In genomic region chr11:108592591-108593213, GRCh38 we compare ENCODE assay signal across 8 cellular contexts. TPM values are rescaled to one million over a fixed set of nuclear protein-coding genes. Genes with fewer than 3 reads are reported as not detected.
DNase-seq lines count a peak whose midpoint lies in the region; ATAC-seq lines count a peak whose summit lies in the region.

No MANE protein-coding gene starts in this region.

- peak; percentile 52 for DNase-seq in AG20443 (ENCODE audit: low spot score)
- DNase-seq in activated CD4-positive, alpha-beta T cell treated with anti-CD3 and anti-CD28 coated beads, Interleukin-2, amount 50 U/mL, for 1 hour: peak; percentile 22
- DNase-seq in naive B cell: peak; percentile 27

- peaks cover 9 to 18% (median 14%) of the 10 kb centered on the region in 3 donors for H3K4me1 Mint-ChIP-seq in naive B cell

- H3K36me3 ChIP-seq in HUES6 (ENCODE audit: control insufficient read depth, insufficient read depth, low read length) (no peaks in the 10 kb centered on the region), endocrine pancreas (ENCODE audit: control insufficient read depth, insufficient read depth, low read length) (no peaks in the 10 kb centered on the region), subcutaneous abdominal adipose tissue (ENCODE audit: control insufficient read depth in 5 of 5, insufficient read depth in 5 of 5, low read length in 5 of 5) (no peaks in the 10 kb centered on the region)

- H3K27ac ChIP-seq in HUES6 (ENCODE audit: low read depth, low read length): no peak overlapping the region
- H3K27ac ChIP-seq in subcutaneous abdominal adipose tissue (ENCODE audit: low read depth, low read length): no peak overlapping the region

- peak; percentile 37 for ATAC-seq in GM19438 (IDR thresholded peaks at IDR 0.05; ENCODE audit: low read depth, unreplicated experiment)
- peak; percentile 42 to 44 for ATAC-seq in naive B cell (ENCODE audit: low read depth in 2 of 2)
- ATAC-seq in GM21526 (IDR thresholded peaks at IDR 0.05; ENCODE audit: low FRiP score, unreplicated experiment): no peak

- H3K9ac ChIP-seq in HUES6 (ENCODE audit: low read length) (peak overlapping the region; percentile 47), endocrine pancreas (ENCODE audit: control insufficient read depth, insufficient read depth, low read length) (peak overlapping the region; percentile 83), subcutaneous abdominal adipose tissue (ENCODE audit: low read length in 5 of 5) (peak overlapping the region in 4 of 5 donors; percentile 57 to 73 (median 68))

- H3K27me3 Mint-ChIP-seq in naive B cell: peaks cover 20 to 33% (median 28%) of the 10 kb centered on the region in 3 donors

- H3K4me3 Mint-ChIP-seq in naive B cell: peak overlapping the region; percentile 94 to 99 (median 96)

- H3K27me3 ChIP-seq in HUES6 (ENCODE audit: control insufficient read depth, insufficient read depth, low read length) (peaks cover 28% of the 10 kb centered on the region), endocrine pancreas (ENCODE audit: control insufficient read depth, insufficient read depth, low read length) (no peaks in the 10 kb centered on the region), subcutaneous abdominal adipose tissue (ENCODE audit: control insufficient read depth in 5 of 5, insufficient read depth in 4 of 5, low read length in 5 of 5) (peaks cover 0 to 6% (median 0%) of the 10 kb centered on the region in 5 donors)

- peak overlapping the region; percentile 44 to 75 (median 53) for H3K27ac Mint-ChIP-seq in naive B cell

- H3K4me1 ChIP-seq in HUES6 (ENCODE audit: control insufficient read depth, insufficient read depth, low read length): peaks cover 19% of the 10 kb centered on the region
- no peaks in the 10 kb centered on the region for H3K4me1 ChIP-seq in endocrine pancreas (ENCODE audit: control insufficient read depth, insufficient read depth, low read length)
- H3K4me1 ChIP-seq in subcutaneous abdominal adipose tissue (ENCODE audit: control insufficient read depth in 5 of 5, insufficient read depth in 5 of 5, low read length in 5 of 5): peaks cover 0 to 32% (median 16%) of the 10 kb centered on the region in 5 donors

- peaks cover 4 to 8% of the 10 kb centered on the region in 2 donors for H3K36me3 Mint-ChIP-seq in naive B cell

- peak overlapping the region; percentile 72 for H3K4me3 ChIP-seq in HUES6 (ENCODE audit: low read depth, low read length)
- peak overlapping the region; percentile 76 for H3K4me3 ChIP-seq in endocrine pancreas (ENCODE audit: control insufficient read depth, insufficient read depth, low read length)
- H3K4me3 ChIP-seq in subcutaneous abdominal adipose tissue (ENCODE audit: low read depth in 1 of 5, low read length in 5 of 5): peak overlapping the region; percentile 50 to 81 (median 80)

- no peaks in the 10 kb centered on the region for H3K9me3 Mint-ChIP-seq in naive B cell

- no peaks in the 10 kb centered on the region for H3K9me3 ChIP-seq in HUES6 (ENCODE audit: control insufficient read depth, insufficient read depth, low read depth, low read length)
- H3K9me3 ChIP-seq in endocrine pancreas (ENCODE audit: control insufficient read depth, low read length): no peaks in the 10 kb centered on the region
- H3K9me3 ChIP-seq in subcutaneous abdominal adipose tissue (ENCODE audit: control insufficient read depth in 5 of 5, low read length in 5 of 5): no peaks in the 10 kb centered on the region

RNA-seq across cellular contexts. Expression of gene EXPH5, which starts 0.9 kb away (rescaled TPM):
- 1 to 10 TPM in 1 of 6 donors, under 1 TPM in 4, not detected in 1; 0.05 to 1.0 (median 0.31) TPM for polyA plus RNA-seq in naive B cell (ENCODE audit: low read depth in 6 of 6)
